In genomic region chr1:9615316-9616063, GRCh38 we compare ENCODE assay signal across 1 cellular context.
TF ChIP-seq lines count a peak whose summit lies in the region.

No MANE protein-coding gene starts in this region.

TF ChIP-seq in K562, 482 proteins besides CTCF, POLR2A, EP300 and RAD21 (continued from another document):
- no peak for TF ChIP-seq TRIM25 (IDR thresholded peaks at IDR 0.05; ENCODE audit: borderline replicate concordance)
- no peak for TF ChIP-seq KAT7 (CRISPR knock-in tag; IDR thresholded peaks at IDR 0.05; ENCODE audit: borderline replicate concordance)
